Comparison of ENCODE assay signal across 7 cellular contexts in genomic region chr7:21137640-21138039, GRCh38.
"Had no signal": no experiment of that assay in that cellular context is flagged by ENCODE, and none has a peak within 500 bp of the region (broad histone marks: within the 10 kb centered on the region; RNA-seq: fewer than 3 reads in every experiment).

No MANE protein-coding gene starts in this region.

- H3K27ac ChIP-seq: HL-60, KMS-11 had no signal

- H3K27ac Mint-ChIP-seq: IgD-negative memory B cell had no signal

- H3K36me3 Mint-ChIP-seq: IgD-negative memory B cell had no signal

- H3K4me1 Mint-ChIP-seq: IgD-negative memory B cell had no signal

- FAIRE-seq: HTR-8/SVneo had no signal

- H3K4me2 ChIP-seq: KMS-11 had no signal

- H3K9ac ChIP-seq: KMS-11 had no signal

- DNase-seq: IMR-90, KBM-7, KG1 had no signal

- H3K4me3 Mint-ChIP-seq: IgD-negative memory B cell had no signal
